Comparison of ENCODE assay signal across 32 cellular contexts in the genomic region with DNA sequence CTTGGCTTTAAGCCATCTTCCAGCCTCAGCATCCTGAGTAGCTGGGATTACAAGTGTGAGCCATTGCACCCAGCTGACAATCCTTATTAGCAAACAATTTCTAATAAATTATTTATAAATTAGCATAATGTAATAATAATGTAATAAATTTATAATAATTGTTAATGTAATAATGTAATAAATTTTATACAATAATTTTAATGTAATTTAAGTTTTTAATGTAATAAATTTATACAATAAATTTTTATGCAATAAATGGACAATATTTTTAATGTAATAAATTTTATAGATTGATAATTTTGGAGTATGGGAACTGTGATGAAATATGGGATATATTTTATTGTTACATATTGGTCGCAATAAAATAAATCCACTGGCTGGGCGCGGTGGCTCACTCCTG.
"Had no signal": no experiment of that assay in that cellular context is flagged by ENCODE, and none has a peak within 500 bp of the region (broad histone marks: within the 10 kb centered on the region; RNA-seq: fewer than 3 reads in every experiment).

No MANE protein-coding gene starts in this region.

- H3K27me3 ChIP-seq: ascending aorta, breast epithelium, cardiac muscle cell, dorsolateral prefrontal cortex, esophagus squamous epithelium had no signal

- H3K27ac ChIP-seq: ascending aorta, breast epithelium, cardiac muscle cell, coronary artery, dorsolateral prefrontal cortex, esophagus squamous epithelium, VCaP had no signal

- H3K9me3 ChIP-seq: ascending aorta, breast epithelium, esophagus squamous epithelium had no signal

- DNase-seq: activated B cell treated with CpG ODN at 0.5 μM for 24 hours; activated CD4-positive, alpha-beta memory T cell treated with anti-CD3 and anti-CD28 coated beads for 36 hours; activated CD4-positive, alpha-beta T cell treated with anti-CD3 and anti-CD28 coated beads for 48 hours; activated CD8-positive, alpha-beta memory T cell treated with anti-CD3 and anti-CD28 coated beads, Interleukin-2, amount 10 ng/mL, durations not matched to agents 7 days and 5 days; activated CD8-positive, alpha-beta memory T cell treated with anti-CD3 and anti-CD28 coated beads, Interleukin-2, amount 50 U/mL, for 4 hours; activated CD8-positive, alpha-beta T cell treated with anti-CD3 and anti-CD28 coated beads, Interleukin-2, amount 10 ng/mL, durations not matched to agents 7 days and 5 days; activated gamma-delta T cell; activated naive CD4-positive, alpha-beta T cell; activated naive CD4-positive, alpha-beta T cell treated with anti-CD3 and anti-CD28 coated beads, Interleukin-2, amount 10 ng/mL, durations not matched to agents 7 days and 5 days; activated naive CD8-positive, alpha-beta T cell treated with anti-CD3 and anti-CD28 coated beads, Interleukin-2, amount 10 ng/mL, durations not matched to agents 7 days and 5 days; activated T-cell treated with anti-CD3 and anti-CD28 coated beads, Interleukin-2, amount 50 U/mL, for 1 hour; activated T-cell treated with anti-CD3 and anti-CD28 coated beads, Interleukin-2, amount 50 U/mL, for 48 hours; central memory CD4-positive, alpha-beta T cell; cerebellar nuclear complex; dorsolateral prefrontal cortex; effector memory CD4-positive, alpha-beta T cell; endodermal cell; erythroblast; esophagus squamous epithelium; foreskin melanocyte; head of caudate nucleus; hippocampal formation; T-helper 2 cell had no signal

- H3K4me3 ChIP-seq: ascending aorta, breast epithelium, cardiac muscle cell, coronary artery, dorsolateral prefrontal cortex, esophagus squamous epithelium had no signal

- H3K4me1 Mint-ChIP-seq: activated B cell treated with CpG ODN at 0.5 μM for 24 hours; activated CD8-positive, alpha-beta memory T cell treated with anti-CD3 and anti-CD28 coated beads, Interleukin-2, amount 10 ng/mL, durations not matched to agents 7 days and 5 days; activated naive CD4-positive, alpha-beta T cell treated with anti-CD3 and anti-CD28 coated beads, Interleukin-2, amount 10 ng/mL, durations not matched to agents 7 days and 5 days; activated naive CD8-positive, alpha-beta T cell treated with anti-CD3 and anti-CD28 coated beads, Interleukin-2, amount 10 ng/mL, durations not matched to agents 7 days and 5 days; brain had no signal

- H3K36me3 ChIP-seq: ascending aorta, breast epithelium, cardiac muscle cell, esophagus squamous epithelium had no signal

- H3K4me3 Mint-ChIP-seq: activated B cell treated with CpG ODN at 0.5 μM for 24 hours; activated CD4-positive, alpha-beta memory T cell treated with anti-CD3 and anti-CD28 coated beads for 36 hours; activated CD8-positive, alpha-beta memory T cell treated with anti-CD3 and anti-CD28 coated beads, Interleukin-2, amount 10 ng/mL, durations not matched to agents 7 days and 5 days; activated CD8-positive, alpha-beta T cell treated with anti-CD3 and anti-CD28 coated beads, Interleukin-2, amount 10 ng/mL, durations not matched to agents 7 days and 5 days; activated naive CD4-positive, alpha-beta T cell treated with anti-CD3 and anti-CD28 coated beads, Interleukin-2, amount 10 ng/mL, durations not matched to agents 7 days and 5 days; activated naive CD8-positive, alpha-beta T cell treated with anti-CD3 and anti-CD28 coated beads, Interleukin-2, amount 10 ng/mL, durations not matched to agents 7 days and 5 days; brain; dendritic cell treated with granulocyte-macrophage colony-stimulating factor and Interleukin-4, amounts not matched to agents 40 ng/mL and 50 ng/mL, for 4 days; endodermal cell had no signal

- H3K9me3 Mint-ChIP-seq: activated B cell treated with CpG ODN at 0.5 μM for 24 hours; activated CD4-positive, alpha-beta memory T cell treated with anti-CD3 and anti-CD28 coated beads for 36 hours; activated naive CD4-positive, alpha-beta T cell treated with anti-CD3 and anti-CD28 coated beads, Interleukin-2, amount 10 ng/mL, durations not matched to agents 7 days and 5 days; activated naive CD4-positive, alpha-beta T cell treated with anti-CD3 and anti-CD28 coated beads, Interleukin-2, amount 50 U/mL, for 72 hours; activated naive CD8-positive, alpha-beta T cell treated with anti-CD3 and anti-CD28 coated beads, Interleukin-2, amount 10 ng/mL, durations not matched to agents 7 days and 5 days; brain; endodermal cell had no signal

- H3K27ac Mint-ChIP-seq: activated B cell treated with CpG ODN at 0.5 μM for 24 hours; activated CD4-positive, alpha-beta memory T cell treated with anti-CD3 and anti-CD28 coated beads for 36 hours; activated CD8-positive, alpha-beta memory T cell treated with anti-CD3 and anti-CD28 coated beads, Interleukin-2, amount 10 ng/mL, durations not matched to agents 7 days and 5 days; activated CD8-positive, alpha-beta T cell treated with anti-CD3 and anti-CD28 coated beads, Interleukin-2, amount 10 ng/mL, durations not matched to agents 7 days and 5 days; activated naive CD4-positive, alpha-beta T cell treated with anti-CD3 and anti-CD28 coated beads, Interleukin-2, amount 10 ng/mL, durations not matched to agents 7 days and 5 days; activated naive CD4-positive, alpha-beta T cell treated with anti-CD3 and anti-CD28 coated beads, Interleukin-2, amount 50 U/mL, for 72 hours; activated naive CD8-positive, alpha-beta T cell treated with anti-CD3 and anti-CD28 coated beads, Interleukin-2, amount 10 ng/mL, durations not matched to agents 7 days and 5 days; brain; dendritic cell treated with granulocyte-macrophage colony-stimulating factor and Interleukin-4, amounts not matched to agents 40 ng/mL and 50 ng/mL, for 4 days; endodermal cell had no signal

- H3K36me3 Mint-ChIP-seq: activated CD4-positive, alpha-beta memory T cell treated with anti-CD3 and anti-CD28 coated beads for 36 hours; activated CD8-positive, alpha-beta memory T cell treated with anti-CD3 and anti-CD28 coated beads, Interleukin-2, amount 10 ng/mL, durations not matched to agents 7 days and 5 days; activated naive CD4-positive, alpha-beta T cell treated with anti-CD3 and anti-CD28 coated beads, Interleukin-2, amount 10 ng/mL, durations not matched to agents 7 days and 5 days; activated naive CD4-positive, alpha-beta T cell treated with anti-CD3 and anti-CD28 coated beads, Interleukin-2, amount 50 U/mL, for 72 hours; activated naive CD8-positive, alpha-beta T cell treated with anti-CD3 and anti-CD28 coated beads, Interleukin-2, amount 10 ng/mL, durations not matched to agents 7 days and 5 days; brain had no signal

- H3K4me1 ChIP-seq: ascending aorta, breast epithelium, esophagus squamous epithelium had no signal

- H3K27me3 Mint-ChIP-seq: activated B cell treated with CpG ODN at 0.5 μM for 24 hours; activated CD4-positive, alpha-beta memory T cell treated with anti-CD3 and anti-CD28 coated beads for 36 hours; activated CD8-positive, alpha-beta memory T cell treated with anti-CD3 and anti-CD28 coated beads, Interleukin-2, amount 10 ng/mL, durations not matched to agents 7 days and 5 days; activated naive CD4-positive, alpha-beta T cell treated with anti-CD3 and anti-CD28 coated beads, Interleukin-2, amount 10 ng/mL, durations not matched to agents 7 days and 5 days; activated naive CD8-positive, alpha-beta T cell treated with anti-CD3 and anti-CD28 coated beads, Interleukin-2, amount 10 ng/mL, durations not matched to agents 7 days and 5 days; dendritic cell treated with granulocyte-macrophage colony-stimulating factor and Interleukin-4, amounts not matched to agents 40 ng/mL and 50 ng/mL, for 4 days had no signal

- ATAC-seq: activated CD4-positive, CD25-positive, alpha-beta regulatory T cell treated with anti-CD3 and anti-CD28 coated beads, Interleukin-2, amount 50 U/mL, for 24 hours; activated CD8-positive, alpha-beta memory T cell treated with anti-CD3 and anti-CD28 coated beads, Interleukin-2, amount 10 ng/mL, durations not matched to agents 7 days and 5 days; activated CD8-positive, alpha-beta T cell treated with anti-CD3 and anti-CD28 coated beads, Interleukin-2, amount 10 ng/mL, durations not matched to agents 7 days and 5 days; activated naive CD4-positive, alpha-beta T cell treated with anti-CD3 and anti-CD28 coated beads, Interleukin-2, amount 50 U/mL, for 72 hours had no signal
